In genomic region chr11:22792497-22792896, GRCh38 we compare ENCODE assay signal across 10 cellular contexts. TPM values are rescaled to one million over a fixed set of nuclear protein-coding genes. Genes with fewer than 3 reads are reported as not detected.
DNase-seq lines count a peak whose midpoint lies in the region; ATAC-seq and TF ChIP-seq lines count a peak whose summit lies in the region.
"Had no signal": no experiment of that assay in that cellular context is flagged by ENCODE, and none has a peak within 500 bp of the region (broad histone marks: within the 10 kb centered on the region; RNA-seq: fewer than 3 reads in every experiment).

No MANE protein-coding gene starts in this region.

- TF ChIP-seq CTCF in RWPE1 (conservative IDR thresholded peaks at IDR 0.05; ENCODE audit: low read depth) (no peak), omental fat pad (IDR thresholded peaks at IDR 0.05) (no peak)

- H4K20me1 ChIP-seq in Karpas-422 (ENCODE audit: insufficient read depth, low read depth, low read length): no peaks in the 10 kb centered on the region

- no peak overlapping the region for H3K27ac ChIP-seq in RWPE1
- H3K27ac ChIP-seq in Karpas-422 (ENCODE audit: low read length): no peak overlapping the region
- H3K27ac ChIP-seq: sigmoid colon had no signal

- H3K4me3 ChIP-seq in Karpas-422 (ENCODE audit: low read length): no peak overlapping the region
- H3K4me3 ChIP-seq: sigmoid colon had no signal

- no peak overlapping the region for H2AFZ ChIP-seq in Karpas-422 (ENCODE audit: low read length)

- H3K36me3 ChIP-seq in Karpas-422 (ENCODE audit: insufficient read depth, low read length): no peaks in the 10 kb centered on the region
- H3K36me3 ChIP-seq: sigmoid colon had no signal

- ATAC-seq in HG02642 (IDR thresholded peaks at IDR 0.05; ENCODE audit: poor library complexity, unreplicated experiment) (peak; percentile 62), omental fat pad (ENCODE audit: low FRiP score) (no peak)

- H3K9me3 ChIP-seq in Karpas-422 (ENCODE audit: low read length): no peaks in the 10 kb centered on the region
- H3K9me3 ChIP-seq: sigmoid colon had no signal

- no peaks in the 10 kb centered on the region for H3K9me2 ChIP-seq in Karpas-422 (replicated peaks; ENCODE audit: insufficient read depth, low read length)

- H3K9ac ChIP-seq in Karpas-422 (ENCODE audit: low read length): no peak overlapping the region

- POLR2A ChIA-PET in RWPE1 (lab: Yijun Ruan, JAX; ENCODE audit: low non-redundant PET): no interaction called here

- CTCF ChIA-PET in RWPE1 (lab: Yijun Ruan, JAX): no interaction called here

- no peak overlapping the region for H3K4me2 ChIP-seq in Karpas-422 (ENCODE audit: low read depth, low read length, poor library complexity, severe bottlenecking)

- H3K79me2 ChIP-seq in Karpas-422 (ENCODE audit: low read length): no peaks in the 10 kb centered on the region

- H3K27me3 ChIP-seq in Karpas-422 (ENCODE audit: low read length): no peaks in the 10 kb centered on the region
- H3K27me3 ChIP-seq: sigmoid colon had no signal

- DNase-seq in RWPE1 (ENCODE audit: low spot score) (peak; percentile 16), fibroblast of gingiva (ENCODE audit: low read depth) (peak; percentile 39), retina (peak; percentile 22), omental fat pad (ENCODE audit: low spot score) (no peak), Karpas-422 (no peak), DMS153 treated with DMSO at 0.1 percent for 48 hours (lab: John Stamatoyannopoulos, UW; ENCODE audit: unreplicated experiment) (no peak)
- DNase-seq: activated B cell treated with CpG ODN at 0.5 μM for 24 hours; effector memory CD4-positive, alpha-beta T cell; sigmoid colon had no signal

- no peaks in the 10 kb centered on the region for H3K4me1 ChIP-seq in Karpas-422 (ENCODE audit: low read length)
- H3K4me1 ChIP-seq: sigmoid colon had no signal

RNA-seq across cellular contexts. Expression of gene SVIP, which starts 37.1 kb away (rescaled TPM):
- 10 to 100 TPM in 1 of 4 donors, 1 to 10 TPM in 3; 4.2 to 14.7 (median 5.3) TPM for total RNA-seq in omental fat pad
- total RNA-seq in Karpas-422 (2014; rRNA removed; shearing (Covaris generic); ENCODE audit: low replicate concordance): not detected in 2 replicates

Comparison
In these comparisons a context has a peak if more than half of its experiments do, and no peak if none do; other contexts are left out.
1. DNase-seq: peak in RWPE1 (single experiment), fibroblast of gingiva (single experiment) and retina (single experiment); none in omental fat pad (single experiment), Karpas-422 (single experiment) and DMS153 treated with DMSO at 0.1 percent for 48 hours (single experiment).